Comparison of ENCODE assay signal across 8 cellular contexts in genomic region chr11:75325713-75326438, GRCh38. TPM values are rescaled to one million over a fixed set of nuclear protein-coding genes. Genes with fewer than 3 reads are reported as not detected.
A peak's percentile ranks its signal among the peaks of the same experiment; 100 is the strongest.
DNase-seq lines count a peak whose midpoint lies in the region; ATAC-seq and TF ChIP-seq lines count a peak whose summit lies in the region.

No MANE protein-coding gene starts in this region.

- H3K27ac Mint-ChIP-seq in activated naive CD4-positive, alpha-beta T cell treated with anti-CD3 and anti-CD28 coated beads, Interleukin-2, amount 50 U/mL, for 24 hours: peak overlapping the region; percentile 62

- ATAC-seq in GM18502 (IDR thresholded peaks at IDR 0.05; ENCODE audit: poor library complexity, unreplicated experiment) (no peak), HG03108 (IDR thresholded peaks at IDR 0.05; ENCODE audit: unreplicated experiment) (no peak)

- no peaks in the 10 kb centered on the region for H3K9me3 ChIP-seq in hepatocyte (ENCODE audit: low read depth)

- no peak for TF ChIP-seq CTCF in hepatocyte (IDR thresholded peaks at IDR 0.05; ENCODE audit: poor library complexity)

- H3K36me3 Mint-ChIP-seq in activated naive CD4-positive, alpha-beta T cell treated with anti-CD3 and anti-CD28 coated beads, Interleukin-2, amount 50 U/mL, for 24 hours: peaks cover 1% of the 10 kb centered on the region

- H3K4me2 ChIP-seq in hepatocyte: no peak overlapping the region

- no peaks in the 10 kb centered on the region for H3K9me2 ChIP-seq in hepatocyte (replicated peaks; ENCODE audit: insufficient read depth)

- no peak overlapping the region for H2AFZ ChIP-seq in hepatocyte

- H3K27me3 ChIP-seq in hepatocyte: no peaks in the 10 kb centered on the region

- H3K4me3 Mint-ChIP-seq in activated naive CD4-positive, alpha-beta T cell treated with anti-CD3 and anti-CD28 coated beads, Interleukin-2, amount 50 U/mL, for 24 hours: peak overlapping the region; percentile 60

- peak; percentile 57 for DNase-seq in stimulated activated naive CD4-positive, alpha-beta T cell treated with Interleukin-2 at 50 U/mL for 16 hours (lab: John Stamatoyannopoulos, UW)
- DNase-seq in stimulated activated naive CD4-positive, alpha-beta T cell (lab: John Stamatoyannopoulos, UW): no peak
- DNase-seq in hepatocyte (ENCODE audit: low spot score): peak; percentile 76
- peak; percentile 53 to 73 for DNase-seq in stimulated activated CD4-positive, alpha-beta T cell treated with anti-CD3 and anti-CD28 coated beads, Interleukin-4, amount 100 ng/mL, for 4 hours
- no peak for DNase-seq in cerebellar nuclear complex (lab: John Stamatoyannopoulos, UW)

- H4K20me1 ChIP-seq in hepatocyte (ENCODE audit: insufficient read depth, poor library complexity, severe bottlenecking): peaks cover 3% of the 10 kb centered on the region

- H3K4me1 ChIP-seq in hepatocyte (ENCODE audit: insufficient read depth): peaks cover 55% of the 10 kb centered on the region

- peaks cover 78% of the 10 kb centered on the region for H3K79me2 ChIP-seq in hepatocyte

- H3K4me3 ChIP-seq in hepatocyte: no peak overlapping the region

- 60% methylated on average over 10 of the region's 10 CpGs for WGBS in hepatocyte (ENCODE audit: low lambda C conversion rate, missing lambda C conversion rate)

- H3K27ac ChIP-seq in hepatocyte: peak overlapping the region; percentile 90

- no peaks in the 10 kb centered on the region for H3K36me3 ChIP-seq in hepatocyte (replicated peaks; ENCODE audit: insufficient read depth, low read depth)

- no peaks in the 10 kb centered on the region for H3K9me3 Mint-ChIP-seq in activated naive CD4-positive, alpha-beta T cell treated with anti-CD3 and anti-CD28 coated beads, Interleukin-2, amount 50 U/mL, for 24 hours

- no peaks in the 10 kb centered on the region for H3K27me3 Mint-ChIP-seq in activated naive CD4-positive, alpha-beta T cell treated with anti-CD3 and anti-CD28 coated beads, Interleukin-2, amount 50 U/mL, for 24 hours

- peaks cover 76% of the 10 kb centered on the region for H3K4me1 Mint-ChIP-seq in activated naive CD4-positive, alpha-beta T cell treated with anti-CD3 and anti-CD28 coated beads, Interleukin-2, amount 50 U/mL, for 24 hours

RNA-seq across cellular contexts. Expression of gene ARRB1, which starts 25.6 kb away (rescaled TPM):
- 83.2 and 91.3 TPM in 2 replicates for total RNA-seq in hepatocyte
- polyA plus RNA-seq in hepatocyte: 15.2 and 16.2 TPM in 2 replicates

Comparison
In these comparisons a context has a peak if more than half of its experiments do, and no peak if none do; other contexts are left out.
1. DNase-seq: peak in stimulated activated naive CD4-positive, alpha-beta T cell treated with Interleukin-2 at 50 U/mL for 16 hours (single experiment), hepatocyte (single experiment) and stimulated activated CD4-positive, alpha-beta T cell treated with anti-CD3 and anti-CD28 coated beads, Interleukin-4, amount 100 ng/mL, for 4 hours (2 of 2); none in stimulated activated naive CD4-positive, alpha-beta T cell (0 of 6) and cerebellar nuclear complex (0 of 2).